In genomic region chr14:30518867-30519266, GRCh38 we compare ENCODE assay signal across 17 cellular contexts.
"Had no signal": no experiment of that assay in that cellular context is flagged by ENCODE, and none has a peak within 500 bp of the region (broad histone marks: within the 10 kb centered on the region; RNA-seq: fewer than 3 reads in every experiment).

No MANE protein-coding gene starts in this region.

- H3K9me3 ChIP-seq: SK-N-SH had no signal

- H3K27ac ChIP-seq: RWPE1 had no signal

- ATAC-seq: Panc1, PC-3 had no signal

- DNase-seq: KBM-7; MV-4-11; NCI-H1048; NCI-H1436; NCI-H187; NCI-H2081 treated with DMSO at 0.1 percent for 48 hours; NCI-H2171 treated with DMSO at 0.1 percent for 48 hours; NCI-H345; NCI-H510A treated with DMSO at 0.1 percent for 48 hours; NCI-H526; NK-92 treated with Interleukin-12 subunit alpha and Interleukin-12 subunit beta, amount 100 ng/mL, for 24 hours; PC-3; SHP77; SK-N-SH; T-helper 1 cell had no signal

- H3K4me2 ChIP-seq: SK-N-SH had no signal

- H3K9ac ChIP-seq: SK-N-SH had no signal
